Comparison of ENCODE assay signal across 1 cellular context in the genomic region with DNA sequence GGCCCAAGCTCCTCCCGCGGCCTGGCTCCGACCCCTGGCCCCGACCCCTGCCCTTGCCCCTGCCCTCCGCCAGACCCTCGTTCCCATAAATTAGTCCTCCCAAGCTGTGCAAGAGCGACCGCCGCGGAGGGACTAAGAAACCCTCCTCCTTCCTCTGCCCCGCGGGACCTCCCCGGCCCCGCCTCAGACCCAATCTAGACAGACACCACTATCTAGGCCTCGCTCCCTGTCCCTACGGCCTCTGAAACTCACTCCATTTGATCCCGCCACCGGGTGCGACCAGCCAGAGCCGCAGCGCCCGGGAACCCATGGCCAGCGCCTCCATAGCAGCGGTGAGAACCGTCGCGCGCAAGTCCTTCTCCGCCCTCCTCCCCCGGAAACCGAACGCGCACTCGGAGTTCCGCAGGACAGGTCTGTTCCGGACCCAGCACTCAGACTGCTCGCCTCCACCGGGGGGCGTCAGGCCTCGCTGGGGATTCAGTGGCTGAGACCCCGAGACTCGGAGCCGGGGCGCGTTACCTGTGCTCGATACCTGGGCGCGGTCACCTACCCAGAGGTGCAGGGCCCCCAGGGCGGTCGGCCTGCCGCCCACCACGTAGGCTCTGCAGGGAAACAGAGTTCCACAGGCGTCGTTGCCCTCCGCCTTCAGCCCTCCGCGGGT.
A peak's percentile ranks its signal among the peaks of the same experiment; 100 is the strongest.
TF ChIP-seq lines count a peak whose summit lies in the region.

A gene (minus strand): TSS at position 331 of the 661 bp plus-strand sequence. CDS start 6 bp downstream, at position 325.

TF ChIP-seq in HepG2, 621 proteins besides CTCF, POLR2A, EP300 and RAD21 (continued from another document and continues in another):
- TF ChIP-seq, protein P1, sequence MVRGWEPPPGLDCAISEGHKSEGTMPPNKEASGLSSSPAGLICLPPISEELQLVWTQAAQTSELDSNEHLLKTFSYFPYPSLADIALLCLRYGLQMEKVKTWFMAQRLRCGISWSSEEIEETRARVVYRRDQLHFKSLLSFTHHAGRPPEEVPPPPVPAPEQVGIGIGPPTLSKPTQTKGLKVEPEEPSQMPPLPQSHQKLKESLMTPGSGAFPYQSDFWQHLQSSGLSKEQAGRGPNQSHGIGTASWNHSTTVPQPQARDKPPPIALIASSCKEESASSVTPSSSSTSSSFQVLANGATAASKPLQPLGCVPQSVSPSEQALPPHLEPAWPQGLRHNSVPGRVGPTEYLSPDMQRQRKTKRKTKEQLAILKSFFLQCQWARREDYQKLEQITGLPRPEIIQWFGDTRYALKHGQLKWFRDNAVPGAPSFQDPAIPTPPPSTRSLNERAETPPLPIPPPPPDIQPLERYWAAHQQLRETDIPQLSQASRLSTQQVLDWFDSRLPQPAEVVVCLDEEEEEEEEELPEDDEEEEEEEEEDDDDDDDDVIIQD (CRISPR knock-in tag; IDR thresholded peaks at IDR 0.05; ENCODE audit: low read depth), result 0 out of 2 replicates have a peak, but pooled peaks have one; percentile 42
- no peak for TF ChIP-seq MEIS1 (CRISPR knock-in tag; IDR thresholded peaks at IDR 0.05; ENCODE audit: borderline replicate concordance)
- TF ChIP-seq GFI1 (CRISPR knock-in tag; IDR thresholded peaks at IDR 0.05; ENCODE audit: borderline replicate concordance), result peak; percentile 68; the same call in 1 of the 2 replicates
- no peak for TF ChIP-seq ZNF543 (CRISPR knock-in tag; IDR thresholded peaks at IDR 0.05)
- no peak for TF ChIP-seq AKAP8 (CRISPR knock-in tag; IDR thresholded peaks at IDR 0.05)
- no peak for TF ChIP-seq ZFP36 (IDR thresholded peaks at IDR 0.05; ENCODE audit: borderline replicate concordance, low read depth, low read length, partially characterized antibody)
- no peak for TF ChIP-seq NR3C1 (CRISPR knock-in tag; IDR thresholded peaks at IDR 0.05)
- TF ChIP-seq ZNF644 (CRISPR knock-in tag; IDR thresholded peaks at IDR 0.05; ENCODE audit: low read depth), result no peak
- TF ChIP-seq ZKSCAN1 (IDR thresholded peaks at IDR 0.05; ENCODE audit: low read length), result 0 out of 2 replicates have a peak, but pooled peaks have one; percentile 21
- 0 out of 2 replicates have a peak, but pooled peaks have one; percentile 28 for TF ChIP-seq FOXC1 (CRISPR knock-in tag; IDR thresholded peaks at IDR 0.05; ENCODE audit: borderline replicate concordance)
- 0 out of 2 replicates have a peak, but pooled peaks have one; percentile 28 for TF ChIP-seq REXO4 (CRISPR knock-in tag; IDR thresholded peaks at IDR 0.05; ENCODE audit: borderline replicate concordance)
- no peak for TF ChIP-seq ZNF841 (CRISPR knock-in tag; IDR thresholded peaks at IDR 0.05; ENCODE audit: borderline replicate concordance)
- TF ChIP-seq, protein P2, sequence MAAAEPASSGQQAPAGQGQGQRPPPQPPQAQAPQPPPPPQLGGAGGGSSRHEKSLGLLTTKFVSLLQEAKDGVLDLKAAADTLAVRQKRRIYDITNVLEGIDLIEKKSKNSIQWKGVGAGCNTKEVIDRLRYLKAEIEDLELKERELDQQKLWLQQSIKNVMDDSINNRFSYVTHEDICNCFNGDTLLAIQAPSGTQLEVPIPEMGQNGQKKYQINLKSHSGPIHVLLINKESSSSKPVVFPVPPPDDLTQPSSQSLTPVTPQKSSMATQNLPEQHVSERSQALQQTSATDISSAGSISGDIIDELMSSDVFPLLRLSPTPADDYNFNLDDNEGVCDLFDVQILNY (CRISPR knock-in tag; conservative IDR thresholded peaks at IDR 0.05), result peak; percentile 88
- peak; percentile 69 for TF ChIP-seq TBL1XR1 (IDR thresholded peaks at IDR 0.05; ENCODE audit: borderline replicate concordance, low read length, partially characterized antibody)
- TF ChIP-seq, protein P3, sequence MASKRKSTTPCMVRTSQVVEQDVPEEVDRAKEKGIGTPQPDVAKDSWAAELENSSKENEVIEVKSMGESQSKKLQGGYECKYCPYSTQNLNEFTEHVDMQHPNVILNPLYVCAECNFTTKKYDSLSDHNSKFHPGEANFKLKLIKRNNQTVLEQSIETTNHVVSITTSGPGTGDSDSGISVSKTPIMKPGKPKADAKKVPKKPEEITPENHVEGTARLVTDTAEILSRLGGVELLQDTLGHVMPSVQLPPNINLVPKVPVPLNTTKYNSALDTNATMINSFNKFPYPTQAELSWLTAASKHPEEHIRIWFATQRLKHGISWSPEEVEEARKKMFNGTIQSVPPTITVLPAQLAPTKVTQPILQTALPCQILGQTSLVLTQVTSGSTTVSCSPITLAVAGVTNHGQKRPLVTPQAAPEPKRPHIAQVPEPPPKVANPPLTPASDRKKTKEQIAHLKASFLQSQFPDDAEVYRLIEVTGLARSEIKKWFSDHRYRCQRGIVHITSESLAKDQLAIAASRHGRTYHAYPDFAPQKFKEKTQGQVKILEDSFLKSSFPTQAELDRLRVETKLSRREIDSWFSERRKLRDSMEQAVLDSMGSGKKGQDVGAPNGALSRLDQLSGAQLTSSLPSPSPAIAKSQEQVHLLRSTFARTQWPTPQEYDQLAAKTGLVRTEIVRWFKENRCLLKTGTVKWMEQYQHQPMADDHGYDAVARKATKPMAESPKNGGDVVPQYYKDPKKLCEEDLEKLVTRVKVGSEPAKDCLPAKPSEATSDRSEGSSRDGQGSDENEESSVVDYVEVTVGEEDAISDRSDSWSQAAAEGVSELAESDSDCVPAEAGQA (IDR thresholded peaks at IDR 0.05; ENCODE audit: low read depth), result peak; percentile 90
- TF ChIP-seq, protein P3 (CRISPR knock-in tag; IDR thresholded peaks at IDR 0.05; ENCODE audit: borderline replicate concordance), result no peak
- TF ChIP-seq, protein P4, sequence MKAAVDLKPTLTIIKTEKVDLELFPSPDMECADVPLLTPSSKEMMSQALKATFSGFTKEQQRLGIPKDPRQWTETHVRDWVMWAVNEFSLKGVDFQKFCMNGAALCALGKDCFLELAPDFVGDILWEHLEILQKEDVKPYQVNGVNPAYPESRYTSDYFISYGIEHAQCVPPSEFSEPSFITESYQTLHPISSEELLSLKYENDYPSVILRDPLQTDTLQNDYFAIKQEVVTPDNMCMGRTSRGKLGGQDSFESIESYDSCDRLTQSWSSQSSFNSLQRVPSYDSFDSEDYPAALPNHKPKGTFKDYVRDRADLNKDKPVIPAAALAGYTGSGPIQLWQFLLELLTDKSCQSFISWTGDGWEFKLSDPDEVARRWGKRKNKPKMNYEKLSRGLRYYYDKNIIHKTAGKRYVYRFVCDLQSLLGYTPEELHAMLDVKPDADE (CRISPR knock-in tag; IDR thresholded peaks at IDR 0.05), result 0 out of 2 replicates have a peak, but pooled peaks have one; percentile 61
- TF ChIP-seq, protein P5, sequence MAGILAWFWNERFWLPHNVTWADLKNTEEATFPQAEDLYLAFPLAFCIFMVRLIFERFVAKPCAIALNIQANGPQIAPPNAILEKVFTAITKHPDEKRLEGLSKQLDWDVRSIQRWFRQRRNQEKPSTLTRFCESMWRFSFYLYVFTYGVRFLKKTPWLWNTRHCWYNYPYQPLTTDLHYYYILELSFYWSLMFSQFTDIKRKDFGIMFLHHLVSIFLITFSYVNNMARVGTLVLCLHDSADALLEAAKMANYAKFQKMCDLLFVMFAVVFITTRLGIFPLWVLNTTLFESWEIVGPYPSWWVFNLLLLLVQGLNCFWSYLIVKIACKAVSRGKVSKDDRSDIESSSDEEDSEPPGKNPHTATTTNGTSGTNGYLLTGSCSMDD (CRISPR knock-in tag; IDR thresholded peaks at IDR 0.05), result no peak
- TF ChIP-seq EEA1 (CRISPR knock-in tag; IDR thresholded peaks at IDR 0.05; ENCODE audit: borderline replicate concordance), result peak; percentile 32; the same call in 1 of the 2 replicates
- TF ChIP-seq, protein P6, sequence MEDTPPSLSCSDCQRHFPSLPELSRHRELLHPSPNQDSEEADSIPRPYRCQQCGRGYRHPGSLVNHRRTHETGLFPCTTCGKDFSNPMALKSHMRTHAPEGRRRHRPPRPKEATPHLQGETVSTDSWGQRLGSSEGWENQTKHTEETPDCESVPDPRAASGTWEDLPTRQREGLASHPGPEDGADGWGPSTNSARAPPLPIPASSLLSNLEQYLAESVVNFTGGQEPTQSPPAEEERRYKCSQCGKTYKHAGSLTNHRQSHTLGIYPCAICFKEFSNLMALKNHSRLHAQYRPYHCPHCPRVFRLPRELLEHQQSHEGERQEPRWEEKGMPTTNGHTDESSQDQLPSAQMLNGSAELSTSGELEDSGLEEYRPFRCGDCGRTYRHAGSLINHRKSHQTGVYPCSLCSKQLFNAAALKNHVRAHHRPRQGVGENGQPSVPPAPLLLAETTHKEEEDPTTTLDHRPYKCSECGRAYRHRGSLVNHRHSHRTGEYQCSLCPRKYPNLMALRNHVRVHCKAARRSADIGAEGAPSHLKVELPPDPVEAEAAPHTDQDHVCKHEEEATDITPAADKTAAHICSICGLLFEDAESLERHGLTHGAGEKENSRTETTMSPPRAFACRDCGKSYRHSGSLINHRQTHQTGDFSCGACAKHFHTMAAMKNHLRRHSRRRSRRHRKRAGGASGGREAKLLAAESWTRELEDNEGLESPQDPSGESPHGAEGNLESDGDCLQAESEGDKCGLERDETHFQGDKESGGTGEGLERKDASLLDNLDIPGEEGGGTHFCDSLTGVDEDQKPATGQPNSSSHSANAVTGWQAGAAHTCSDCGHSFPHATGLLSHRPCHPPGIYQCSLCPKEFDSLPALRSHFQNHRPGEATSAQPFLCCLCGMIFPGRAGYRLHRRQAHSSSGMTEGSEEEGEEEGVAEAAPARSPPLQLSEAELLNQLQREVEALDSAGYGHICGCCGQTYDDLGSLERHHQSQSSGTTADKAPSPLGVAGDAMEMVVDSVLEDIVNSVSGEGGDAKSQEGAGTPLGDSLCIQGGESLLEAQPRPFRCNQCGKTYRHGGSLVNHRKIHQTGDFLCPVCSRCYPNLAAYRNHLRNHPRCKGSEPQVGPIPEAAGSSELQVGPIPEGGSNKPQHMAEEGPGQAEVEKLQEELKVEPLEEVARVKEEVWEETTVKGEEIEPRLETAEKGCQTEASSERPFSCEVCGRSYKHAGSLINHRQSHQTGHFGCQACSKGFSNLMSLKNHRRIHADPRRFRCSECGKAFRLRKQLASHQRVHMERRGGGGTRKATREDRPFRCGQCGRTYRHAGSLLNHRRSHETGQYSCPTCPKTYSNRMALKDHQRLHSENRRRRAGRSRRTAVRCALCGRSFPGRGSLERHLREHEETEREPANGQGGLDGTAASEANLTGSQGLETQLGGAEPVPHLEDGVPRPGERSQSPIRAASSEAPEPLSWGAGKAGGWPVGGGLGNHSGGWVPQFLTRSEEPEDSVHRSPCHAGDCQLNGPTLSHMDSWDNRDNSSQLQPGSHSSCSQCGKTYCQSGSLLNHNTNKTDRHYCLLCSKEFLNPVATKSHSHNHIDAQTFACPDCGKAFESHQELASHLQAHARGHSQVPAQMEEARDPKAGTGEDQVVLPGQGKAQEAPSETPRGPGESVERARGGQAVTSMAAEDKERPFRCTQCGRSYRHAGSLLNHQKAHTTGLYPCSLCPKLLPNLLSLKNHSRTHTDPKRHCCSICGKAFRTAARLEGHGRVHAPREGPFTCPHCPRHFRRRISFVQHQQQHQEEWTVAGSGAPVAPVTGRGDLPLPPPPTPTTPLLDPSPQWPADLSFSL (CRISPR knock-in tag; IDR thresholded peaks at IDR 0.05), result no peak
- peak; percentile 62; the same call in 1 of the 2 replicates for TF ChIP-seq KDM1A (CRISPR knock-in tag; IDR thresholded peaks at IDR 0.05)
- TF ChIP-seq ZNF598 (CRISPR knock-in tag; IDR thresholded peaks at IDR 0.05; ENCODE audit: borderline replicate concordance), result peak; percentile 82; the same call in 1 of the 2 replicates
- TF ChIP-seq NFRKB (IDR thresholded peaks at IDR 0.05), result no peak
- no peak for TF ChIP-seq ZNF891 (CRISPR knock-in tag; IDR thresholded peaks at IDR 0.05)
- TF ChIP-seq ZMYM3 (CRISPR knock-in tag; IDR thresholded peaks at IDR 0.05), result peak; percentile 97
- TF ChIP-seq TBP (CRISPR knock-in tag; IDR thresholded peaks at IDR 0.05), result no peak
- TF ChIP-seq, protein P7, sequence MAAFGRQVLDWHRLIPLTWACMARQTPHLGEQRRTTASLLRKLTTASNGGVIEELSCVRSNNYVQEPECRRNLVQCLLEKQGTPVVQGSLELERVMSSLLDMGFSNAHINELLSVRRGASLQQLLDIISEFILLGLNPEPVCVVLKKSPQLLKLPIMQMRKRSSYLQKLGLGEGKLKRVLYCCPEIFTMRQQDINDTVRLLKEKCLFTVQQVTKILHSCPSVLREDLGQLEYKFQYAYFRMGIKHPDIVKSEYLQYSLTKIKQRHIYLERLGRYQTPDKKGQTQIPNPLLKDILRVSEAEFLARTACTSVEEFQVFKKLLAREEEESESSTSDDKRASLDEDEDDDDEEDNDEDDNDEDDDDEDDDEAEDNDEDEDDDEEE (CRISPR knock-in tag; IDR thresholded peaks at IDR 0.05), result no peak
- TF ChIP-seq RXRB (CRISPR knock-in tag; IDR thresholded peaks at IDR 0.05; ENCODE audit: borderline replicate concordance), result peak; percentile 61
- TF ChIP-seq ZNF780A (CRISPR knock-in tag; IDR thresholded peaks at IDR 0.05), result no peak
- no peak for TF ChIP-seq PLRG1 (conservative IDR thresholded peaks at IDR 0.05)
- no peak for TF ChIP-seq PAX8 (CRISPR knock-in tag; IDR thresholded peaks at IDR 0.05; ENCODE audit: borderline replicate concordance)
- no peak for TF ChIP-seq JUNB (CRISPR knock-in tag; IDR thresholded peaks at IDR 0.05; ENCODE audit: borderline replicate concordance)
- no peak for TF ChIP-seq ZNF101 (CRISPR knock-in tag; IDR thresholded peaks at IDR 0.05; ENCODE audit: borderline replicate concordance, low read depth)
- TF ChIP-seq, protein P8, sequence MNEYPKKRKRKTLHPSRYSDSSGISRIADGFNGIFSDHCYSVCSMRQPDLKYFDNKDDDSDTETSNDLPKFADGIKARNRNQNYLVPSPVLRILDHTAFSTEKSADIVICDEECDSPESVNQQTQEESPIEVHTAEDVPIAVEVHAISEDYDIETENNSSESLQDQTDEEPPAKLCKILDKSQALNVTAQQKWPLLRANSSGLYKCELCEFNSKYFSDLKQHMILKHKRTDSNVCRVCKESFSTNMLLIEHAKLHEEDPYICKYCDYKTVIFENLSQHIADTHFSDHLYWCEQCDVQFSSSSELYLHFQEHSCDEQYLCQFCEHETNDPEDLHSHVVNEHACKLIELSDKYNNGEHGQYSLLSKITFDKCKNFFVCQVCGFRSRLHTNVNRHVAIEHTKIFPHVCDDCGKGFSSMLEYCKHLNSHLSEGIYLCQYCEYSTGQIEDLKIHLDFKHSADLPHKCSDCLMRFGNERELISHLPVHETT (CRISPR knock-in tag; conservative IDR thresholded peaks at IDR 0.05), result peak; percentile 92
- TF ChIP-seq CBFB (CRISPR knock-in tag; IDR thresholded peaks at IDR 0.05), result peak; percentile 83
